In the genomic region with DNA sequence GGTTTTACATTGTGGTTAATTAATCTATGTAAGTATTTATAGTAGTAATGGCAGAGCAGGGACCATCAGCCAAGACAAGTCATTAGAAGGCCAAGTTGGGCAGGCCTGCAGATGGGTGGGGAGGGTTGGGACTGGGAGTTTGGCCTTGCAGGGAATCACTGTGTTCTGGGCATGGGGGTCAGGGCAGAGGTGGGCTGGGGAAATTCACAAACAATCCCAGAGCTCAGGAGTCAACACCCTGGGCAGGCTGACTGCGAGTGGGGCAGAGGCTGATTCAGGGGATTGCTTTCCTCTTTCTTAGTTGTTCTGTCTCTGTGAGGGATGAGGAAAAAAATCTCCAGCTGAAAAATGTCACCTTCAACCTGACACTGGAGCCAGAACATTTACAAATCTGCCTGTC, we compare ENCODE assay signal across 30 cellular contexts.
"Had no signal": no experiment of that assay in that cellular context is flagged by ENCODE, and none has a peak within 500 bp of the region (broad histone marks: within the 10 kb centered on the region; RNA-seq: fewer than 3 reads in every experiment).

No MANE protein-coding gene starts in this region.

- H3K27me3 ChIP-seq: Peyer's patch had no signal

- H3K27ac ChIP-seq: adrenal gland, body of pancreas, breast epithelium, KMS-11, Peyer's patch, VCaP had no signal

- ATAC-seq: activated naive CD4-positive, alpha-beta T cell treated with anti-CD3 and anti-CD28 coated beads, Interleukin-2, amount 50 U/mL, for 72 hours; activated T-cell treated with anti-CD3 and anti-CD28 coated beads, Interleukin-2, amount 50 U/mL, for 4 hours; body of pancreas; PC-3 had no signal

- H3K36me3 ChIP-seq: adrenal gland, breast epithelium, Peyer's patch had no signal

- DNase-seq: activated B cell treated with CpG ODN at 0.5 μM for 24 hours; activated CD4-positive, alpha-beta T cell treated with anti-CD3 and anti-CD28 coated beads for 4 hours; activated CD4-positive, CD25-positive, alpha-beta regulatory T cell treated with anti-CD3 and anti-CD28 coated beads, Interleukin-2, amount 50 U/mL, for 72 hours; activated CD8-positive, alpha-beta memory T cell treated with anti-CD3 and anti-CD28 coated beads, Interleukin-2, amount 50 U/mL, for 4 hours; activated gamma-delta T cell treated with Interleukin-2 at 50 U/mL for 16 hours; activated naive CD4-positive, alpha-beta T cell treated with anti-CD3 and anti-CD28 coated beads for 36 hours; activated T-cell treated with anti-CD3 and anti-CD28 coated beads for 4 hours; activated T-cell treated with anti-CD3 and anti-CD28 coated beads, Interleukin-2, amount 50 U/mL, for 4 hours; body of pancreas; MM.1S; NCI-H1092 treated with DMSO at 0.1 percent for 48 hours; NCI-H146; NCI-H187 treated with DMSO at 0.1 percent for 48 hours; NCI-H2171 treated with DMSO at 0.1 percent for 48 hours; NCI-H446; NCI-H524 treated with DMSO at 0.1 percent for 48 hours; NK-92 treated with Interleukin-12 subunit alpha and Interleukin-12 subunit beta, amount 100 ng/mL, for 24 hours; Peyer's patch; RPMI8226; SIG-M5; SW 1271; T-helper 1 cell; T-helper 2 cell; T-helper 9 cell had no signal

- H3K9me3 ChIP-seq: adrenal gland, body of pancreas, breast epithelium, Peyer's patch had no signal

- H3K4me1 ChIP-seq: adrenal gland, breast epithelium had no signal

- H3K4me3 ChIP-seq: adrenal gland, body of pancreas, breast epithelium, Peyer's patch had no signal
